Comparison of ENCODE assay signal across 1 cellular context in genomic region chr22:39532215-39533071, GRCh38.
TF ChIP-seq lines count a peak whose summit lies in the region.

TSS of gene RPS19BP1 (minus strand) at chr22:39532748. CDS start at chr22:39532738, 10 bp downstream.

TF ChIP-seq in K562, 482 proteins besides CTCF, POLR2A, EP300 and RAD21 (continued from another document and continues in another):
- 0 out of 2 replicates have a peak, but pooled peaks have one; percentile 48 for TF ChIP-seq REST (CRISPR knock-in tag; IDR thresholded peaks at IDR 0.05; ENCODE audit: low read depth)
- TF ChIP-seq, protein P1, sequence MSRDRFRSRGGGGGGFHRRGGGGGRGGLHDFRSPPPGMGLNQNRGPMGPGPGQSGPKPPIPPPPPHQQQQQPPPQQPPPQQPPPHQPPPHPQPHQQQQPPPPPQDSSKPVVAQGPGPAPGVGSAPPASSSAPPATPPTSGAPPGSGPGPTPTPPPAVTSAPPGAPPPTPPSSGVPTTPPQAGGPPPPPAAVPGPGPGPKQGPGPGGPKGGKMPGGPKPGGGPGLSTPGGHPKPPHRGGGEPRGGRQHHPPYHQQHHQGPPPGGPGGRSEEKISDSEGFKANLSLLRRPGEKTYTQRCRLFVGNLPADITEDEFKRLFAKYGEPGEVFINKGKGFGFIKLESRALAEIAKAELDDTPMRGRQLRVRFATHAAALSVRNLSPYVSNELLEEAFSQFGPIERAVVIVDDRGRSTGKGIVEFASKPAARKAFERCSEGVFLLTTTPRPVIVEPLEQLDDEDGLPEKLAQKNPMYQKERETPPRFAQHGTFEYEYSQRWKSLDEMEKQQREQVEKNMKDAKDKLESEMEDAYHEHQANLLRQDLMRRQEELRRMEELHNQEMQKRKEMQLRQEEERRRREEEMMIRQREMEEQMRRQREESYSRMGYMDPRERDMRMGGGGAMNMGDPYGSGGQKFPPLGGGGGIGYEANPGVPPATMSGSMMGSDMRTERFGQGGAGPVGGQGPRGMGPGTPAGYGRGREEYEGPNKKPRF (IDR thresholded peaks at IDR 0.05; ENCODE audit: low read depth, low read length): no peak
- TF ChIP-seq RBM15 (IDR thresholded peaks at IDR 0.05; ENCODE audit: insufficient read depth, low read length): no peak
- no peak for TF ChIP-seq CHD4 (IDR thresholded peaks at IDR 0.05; ENCODE audit: insufficient read depth, insufficient replicate concordance, low read depth, low read length, poor library complexity, severe bottlenecking)
- peak; percentile 81 to 88 for TF ChIP-seq FOXK2 (conservative IDR thresholded peaks at IDR 0.05 in 1 of 2, IDR thresholded peaks at IDR 0.05 in 1 of 2; ENCODE audit: low read depth in 2 of 2)
- 0 out of 2 replicates have a peak, but pooled peaks have one; percentile 43 for TF ChIP-seq MTA3 (IDR thresholded peaks at IDR 0.05; ENCODE audit: borderline replicate concordance)
- TF ChIP-seq HMGN3 (IDR thresholded peaks at IDR 0.05; ENCODE audit: borderline replicate concordance, extremely low read depth, insufficient read length, low read depth, low read length): no peak
- TF ChIP-seq TFAP4 (CRISPR knock-in tag; IDR thresholded peaks at IDR 0.05; ENCODE audit: borderline replicate concordance): peak; percentile 79
- TF ChIP-seq THAP12 (CRISPR knock-in tag; IDR thresholded peaks at IDR 0.05): 0 out of 2 replicates have a peak, but pooled peaks have one; percentile 22
- no peak for TF ChIP-seq DACH1 (IDR thresholded peaks at IDR 0.05; ENCODE audit: partially characterized antibody)
- no peak for TF ChIP-seq STAG1 (CRISPR knock-in tag; IDR thresholded peaks at IDR 0.05; ENCODE audit: borderline replicate concordance)
- TF ChIP-seq MLX (CRISPR knock-in tag; conservative IDR thresholded peaks at IDR 0.05): no peak
- TF ChIP-seq, protein P2, sequence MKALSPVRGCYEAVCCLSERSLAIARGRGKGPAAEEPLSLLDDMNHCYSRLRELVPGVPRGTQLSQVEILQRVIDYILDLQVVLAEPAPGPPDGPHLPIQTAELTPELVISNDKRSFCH (CRISPR knock-in tag; IDR thresholded peaks at IDR 0.05): no peak
- TF ChIP-seq, protein P2 (tag; IDR thresholded peaks at IDR 0.05): no peak
- no peak for TF ChIP-seq PTRF (tag; IDR thresholded peaks at IDR 0.05)
- TF ChIP-seq, protein P3, sequence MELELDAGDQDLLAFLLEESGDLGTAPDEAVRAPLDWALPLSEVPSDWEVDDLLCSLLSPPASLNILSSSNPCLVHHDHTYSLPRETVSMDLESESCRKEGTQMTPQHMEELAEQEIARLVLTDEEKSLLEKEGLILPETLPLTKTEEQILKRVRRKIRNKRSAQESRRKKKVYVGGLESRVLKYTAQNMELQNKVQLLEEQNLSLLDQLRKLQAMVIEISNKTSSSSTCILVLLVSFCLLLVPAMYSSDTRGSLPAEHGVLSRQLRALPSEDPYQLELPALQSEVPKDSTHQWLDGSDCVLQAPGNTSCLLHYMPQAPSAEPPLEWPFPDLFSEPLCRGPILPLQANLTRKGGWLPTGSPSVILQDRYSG (tag; conservative IDR thresholded peaks at IDR 0.05; ENCODE audit: low read depth): no peak
- peak; percentile 60 for TF ChIP-seq HNRNPLL (IDR thresholded peaks at IDR 0.05; ENCODE audit: low read depth, low read length, poor library complexity, severe bottlenecking)
- peak; percentile 86 for TF ChIP-seq ETV1 (tag; conservative IDR thresholded peaks at IDR 0.05; ENCODE audit: low read depth)
- TF ChIP-seq KLF13 (tag; IDR thresholded peaks at IDR 0.05; ENCODE audit: borderline replicate concordance, low read depth): no peak
- no peak for TF ChIP-seq ZNF695 (CRISPR knock-in tag; IDR thresholded peaks at IDR 0.05)
- TF ChIP-seq SUPT5H (IDR thresholded peaks at IDR 0.05): peak; percentile 81
- TF ChIP-seq ZSCAN32 (CRISPR knock-in tag; IDR thresholded peaks at IDR 0.05): no peak
- TF ChIP-seq, protein P4, sequence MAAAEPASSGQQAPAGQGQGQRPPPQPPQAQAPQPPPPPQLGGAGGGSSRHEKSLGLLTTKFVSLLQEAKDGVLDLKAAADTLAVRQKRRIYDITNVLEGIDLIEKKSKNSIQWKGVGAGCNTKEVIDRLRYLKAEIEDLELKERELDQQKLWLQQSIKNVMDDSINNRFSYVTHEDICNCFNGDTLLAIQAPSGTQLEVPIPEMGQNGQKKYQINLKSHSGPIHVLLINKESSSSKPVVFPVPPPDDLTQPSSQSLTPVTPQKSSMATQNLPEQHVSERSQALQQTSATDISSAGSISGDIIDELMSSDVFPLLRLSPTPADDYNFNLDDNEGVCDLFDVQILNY (CRISPR knock-in tag; IDR thresholded peaks at IDR 0.05): no peak
- TF ChIP-seq, protein P5, sequence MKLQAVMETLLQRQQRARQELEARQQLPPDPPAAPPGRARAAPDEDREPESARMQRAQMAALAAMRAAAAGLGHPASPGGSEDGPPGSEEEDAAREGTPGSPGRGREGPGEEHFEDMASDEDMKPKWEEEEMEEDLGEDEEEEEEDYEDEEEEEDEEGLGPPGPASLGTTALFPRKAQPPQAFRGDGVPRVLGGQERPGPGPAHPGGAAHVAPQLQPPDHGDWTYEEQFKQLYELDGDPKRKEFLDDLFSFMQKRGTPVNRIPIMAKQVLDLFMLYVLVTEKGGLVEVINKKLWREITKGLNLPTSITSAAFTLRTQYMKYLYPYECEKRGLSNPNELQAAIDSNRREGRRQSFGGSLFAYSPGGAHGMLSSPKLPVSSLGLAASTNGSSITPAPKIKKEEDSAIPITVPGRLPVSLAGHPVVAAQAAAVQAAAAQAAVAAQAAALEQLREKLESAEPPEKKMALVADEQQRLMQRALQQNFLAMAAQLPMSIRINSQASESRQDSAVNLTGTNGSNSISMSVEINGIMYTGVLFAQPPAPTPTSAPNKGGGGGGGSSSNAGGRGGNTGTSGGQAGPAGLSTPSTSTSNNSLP (IDR thresholded peaks at IDR 0.05; ENCODE audit: borderline replicate concordance, low read depth, low read length): no peak
- no peak for TF ChIP-seq CSDE1 (IDR thresholded peaks at IDR 0.05)
- peak; percentile 55 for TF ChIP-seq CREM (IDR thresholded peaks at IDR 0.05; ENCODE audit: low read depth)
- TF ChIP-seq CBFA2T3 (IDR thresholded peaks at IDR 0.05): no peak
- TF ChIP-seq, protein P6, sequence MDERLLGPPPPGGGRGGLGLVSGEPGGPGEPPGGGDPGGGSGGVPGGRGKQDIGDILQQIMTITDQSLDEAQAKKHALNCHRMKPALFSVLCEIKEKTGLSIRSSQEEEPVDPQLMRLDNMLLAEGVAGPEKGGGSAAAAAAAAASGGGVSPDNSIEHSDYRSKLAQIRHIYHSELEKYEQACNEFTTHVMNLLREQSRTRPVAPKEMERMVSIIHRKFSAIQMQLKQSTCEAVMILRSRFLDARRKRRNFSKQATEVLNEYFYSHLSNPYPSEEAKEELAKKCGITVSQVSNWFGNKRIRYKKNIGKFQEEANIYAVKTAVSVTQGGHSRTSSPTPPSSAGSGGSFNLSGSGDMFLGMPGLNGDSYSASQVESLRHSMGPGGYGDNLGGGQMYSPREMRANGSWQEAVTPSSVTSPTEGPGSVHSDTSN (CRISPR knock-in tag; IDR thresholded peaks at IDR 0.05; ENCODE audit: low read depth): peak; percentile 48
- TF ChIP-seq, protein P6 (tag; conservative IDR thresholded peaks at IDR 0.05; ENCODE audit: low read depth): peak; percentile 94
- no peak for TF ChIP-seq HDGF (IDR thresholded peaks at IDR 0.05)
- TF ChIP-seq, protein P7, sequence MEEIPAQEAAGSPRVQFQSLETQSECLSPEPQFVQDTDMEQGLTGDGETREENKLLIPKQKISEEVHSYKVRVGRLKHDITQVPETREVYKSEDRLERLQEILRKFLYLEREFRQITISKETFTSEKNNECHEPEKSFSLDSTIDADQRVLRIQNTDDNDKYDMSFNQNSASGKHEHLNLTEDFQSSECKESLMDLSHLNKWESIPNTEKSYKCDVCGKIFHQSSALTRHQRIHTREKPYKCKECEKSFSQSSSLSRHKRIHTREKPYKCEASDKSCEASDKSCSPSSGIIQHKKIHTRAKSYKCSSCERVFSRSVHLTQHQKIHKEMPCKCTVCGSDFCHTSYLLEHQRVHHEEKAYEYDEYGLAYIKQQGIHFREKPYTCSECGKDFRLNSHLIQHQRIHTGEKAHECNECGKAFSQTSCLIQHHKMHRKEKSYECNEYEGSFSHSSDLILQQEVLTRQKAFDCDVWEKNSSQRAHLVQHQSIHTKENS (CRISPR knock-in tag; IDR thresholded peaks at IDR 0.05): no peak
- no peak for TF ChIP-seq CREB5 (CRISPR knock-in tag; IDR thresholded peaks at IDR 0.05)
- peak; percentile 43; the same call in 1 of the 2 replicates for TF ChIP-seq CXXC5 (CRISPR knock-in tag; IDR thresholded peaks at IDR 0.05)
- no peak for TF ChIP-seq SRSF1 (IDR thresholded peaks at IDR 0.05; ENCODE audit: low read depth, low read length)
- TF ChIP-seq MTF1 (CRISPR knock-in tag; IDR thresholded peaks at IDR 0.05; ENCODE audit: borderline replicate concordance): no peak
- no peak for TF ChIP-seq SREBF2 (CRISPR knock-in tag; IDR thresholded peaks at IDR 0.05)
- no peak for TF ChIP-seq KHSRP (IDR thresholded peaks at IDR 0.05)
- no peak for TF ChIP-seq GTF2F1 (IDR thresholded peaks at IDR 0.05; ENCODE audit: low read depth, low read length)
- no peak for TF ChIP-seq ZBTB17 (CRISPR knock-in tag; IDR thresholded peaks at IDR 0.05)
